ENCODE assay signal across 8 cellular contexts in the genomic region with DNA sequence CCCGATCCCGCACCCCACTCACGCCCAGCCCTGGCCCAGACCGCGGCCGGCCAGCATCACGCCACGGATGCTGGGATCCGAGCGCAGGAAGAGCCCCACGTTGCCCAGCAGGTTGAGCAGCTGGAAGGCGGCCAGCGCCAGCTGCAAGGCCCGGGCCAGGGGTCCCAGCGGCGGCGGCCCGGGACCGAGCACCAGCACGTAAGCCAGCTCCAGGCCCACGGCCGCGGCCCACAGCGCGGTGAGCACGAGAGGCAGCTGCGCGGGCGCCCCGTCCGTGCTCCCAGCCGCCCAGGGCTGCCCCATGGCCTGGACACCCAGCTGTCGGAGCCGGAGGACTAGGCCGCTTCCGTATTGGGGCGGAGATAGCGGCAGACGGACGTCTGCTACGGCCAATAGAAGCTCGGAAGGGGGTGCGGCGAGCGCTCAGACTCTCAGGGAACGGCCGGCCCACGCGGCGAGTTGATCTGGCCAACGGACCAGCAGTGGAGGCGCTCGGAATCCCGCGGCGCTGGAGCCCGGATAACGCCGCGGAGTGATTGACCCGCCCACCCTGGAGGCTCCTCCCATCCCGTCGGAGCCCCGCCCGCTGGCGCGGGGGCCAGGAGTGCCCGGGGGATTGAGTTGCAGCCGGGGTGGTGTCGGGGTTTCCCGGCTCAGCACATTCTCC. TPM values are rescaled to one million over a fixed set of nuclear protein-coding genes. Genes with fewer than 3 reads are reported as not detected.
DNase-seq lines count a peak whose midpoint lies in the region; ATAC-seq and TF ChIP-seq lines count a peak whose summit lies in the region.

A gene with protein sequence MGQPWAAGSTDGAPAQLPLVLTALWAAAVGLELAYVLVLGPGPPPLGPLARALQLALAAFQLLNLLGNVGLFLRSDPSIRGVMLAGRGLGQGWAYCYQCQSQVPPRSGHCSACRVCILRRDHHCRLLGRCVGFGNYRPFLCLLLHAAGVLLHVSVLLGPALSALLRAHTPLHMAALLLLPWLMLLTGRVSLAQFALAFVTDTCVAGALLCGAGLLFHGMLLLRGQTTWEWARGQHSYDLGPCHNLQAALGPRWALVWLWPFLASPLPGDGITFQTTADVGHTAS (minus strand): TSS at position 348 of the 667 bp plus-strand sequence. CDS start 45 bp downstream, at position 303.

- TF ChIP-seq POLR2A in heart left ventricle (IDR thresholded peaks at IDR 0.05) (peak in 1 of 2 donors; percentile 78), upper lobe of left lung (IDR thresholded peaks at IDR 0.05) (peak in 3 of 4 donors; percentile 33 to 82 (median 66))

- H3K36me3 ChIP-seq in adipocyte (ENCODE audit: control insufficient read depth, insufficient read depth, low read length, severe bottlenecking) (peaks cover 3% of the 10 kb centered on the region), heart left ventricle (peaks cover 0 to 21% (median 16%) of the 10 kb centered on the region in 9 donors), upper lobe of left lung (peaks cover 0 to 21% (median 12%) of the 10 kb centered on the region in 4 donors)

- peak within 1 kb of the TSS; percentile 94 for H3K9ac ChIP-seq in adipocyte (ENCODE audit: low read length)

- intact Hi-C loops in heart left ventricle (cut with DNase I), result no loop called here

- peak; percentile 85 for DNase-seq in GM12864 (ENCODE audit: low read depth)
- peak; percentile 96 to 98 (median 97) for DNase-seq in NCI-H1417 (lab: John Stamatoyannopoulos, UW)
- peak; percentile 73 for DNase-seq in T follicular helper cell (ENCODE audit: low read depth)
- peak; percentile 99 for DNase-seq in adipocyte (ENCODE audit: low read depth)
- peak; percentile 97 to 99 (median 98) for DNase-seq in heart left ventricle
- DNase-seq in pons (ENCODE audit: low spot score), result peak; percentile 96
- peak; percentile 98 to 99 for DNase-seq in upper lobe of left lung

- peak; percentile 85 for ATAC-seq in HG02759 (IDR thresholded peaks at IDR 0.05; ENCODE audit: unreplicated experiment)
- peak; percentile 95 to 99 (median 98) for ATAC-seq in heart left ventricle
- ATAC-seq in upper lobe of left lung (ENCODE audit: low FRiP score in 2 of 2), result peak; percentile 96 to 98

- H3K4me1 ChIP-seq in adipocyte (ENCODE audit: control insufficient read depth, insufficient read depth, low read length), result peaks cover 30% of the 10 kb centered on the region
- H3K4me1 ChIP-seq in heart left ventricle, result peaks cover 2 to 40% (median 22%) of the 10 kb centered on the region in 12 donors
- H3K4me1 ChIP-seq in upper lobe of left lung, result peaks cover 23 to 38% (median 30%) of the 10 kb centered on the region in 4 donors

- TF ChIP-seq CTCF in GM12864 (IDR thresholded peaks at IDR 0.05; ENCODE audit: low read depth, low read length, missing control alignments) (no peak), heart left ventricle (IDR thresholded peaks at IDR 0.05) (peak in 1 of 12 donors; percentile 9), upper lobe of left lung (IDR thresholded peaks at IDR 0.05) (no peak)

- TF ChIP-seq EP300 in upper lobe of left lung (IDR thresholded peaks at IDR 0.05), result no peak

- H3K27me3 ChIP-seq in adipocyte (replicated peaks; ENCODE audit: control insufficient read depth, insufficient read depth, low read length) (no peaks in the 10 kb centered on the region), heart left ventricle (no peaks in the 10 kb centered on the region), upper lobe of left lung (no peaks in the 10 kb centered on the region)

- H3K4me3 ChIP-seq in GM12864 (ENCODE audit: low read depth, low read length), result peak within 1 kb of the TSS; percentile 89
- peak within 1 kb of the TSS; percentile 89 for H3K4me3 ChIP-seq in adipocyte (ENCODE audit: low read length)
- peak within 1 kb of the TSS; percentile 67 to 98 (median 83) for H3K4me3 ChIP-seq in heart left ventricle
- H3K4me3 ChIP-seq in upper lobe of left lung, result peak within 1 kb of the TSS; percentile 72 to 91 (median 74)

- 0 to 1% (median 1%) methylated on average over 27 to 71 of the region's 71 CpGs for WGBS in heart left ventricle, 4 donors
- WGBS in upper lobe of left lung, 2 donors, result 1% methylated on average over 33 to 57 of the region's 71 CpGs

- peak within 1 kb of the TSS in 9 of 12 donors; percentile 61 to 85 (median 71) for H3K27ac ChIP-seq in heart left ventricle
- peak within 1 kb of the TSS; percentile 70 to 85 (median 80) for H3K27ac ChIP-seq in upper lobe of left lung

- no peaks in the 10 kb centered on the region for H3K9me3 ChIP-seq in adipocyte (ENCODE audit: control insufficient read depth, low read length)
- no peaks in the 10 kb centered on the region for H3K9me3 ChIP-seq in heart left ventricle
- H3K9me3 ChIP-seq in upper lobe of left lung, result no peaks in the 10 kb centered on the region

RNA-seq across cellular contexts. Expression of the gene that starts here (rescaled TPM):
- total RNA-seq in heart left ventricle, result 10 to 100 TPM in 2 of 9 donors, 1 to 10 TPM in 7; 5.3 to 13.2 (median 6.7) TPM
- polyA plus RNA-seq in heart left ventricle, result 1 to 10 TPM; 5.1 to 6.5 TPM
- 10 to 100 TPM; 12.4 to 24.8 (median 14.1) TPM for total RNA-seq in upper lobe of left lung

Comparison
In these comparisons a context has a peak if more than half of its experiments do, and no peak if none do; other contexts are left out.
1. Peak in every context shown above with its lines: DNase-seq, ATAC-seq, H3K4me3 ChIP-seq and H3K27ac ChIP-seq.